In the genomic region with DNA sequence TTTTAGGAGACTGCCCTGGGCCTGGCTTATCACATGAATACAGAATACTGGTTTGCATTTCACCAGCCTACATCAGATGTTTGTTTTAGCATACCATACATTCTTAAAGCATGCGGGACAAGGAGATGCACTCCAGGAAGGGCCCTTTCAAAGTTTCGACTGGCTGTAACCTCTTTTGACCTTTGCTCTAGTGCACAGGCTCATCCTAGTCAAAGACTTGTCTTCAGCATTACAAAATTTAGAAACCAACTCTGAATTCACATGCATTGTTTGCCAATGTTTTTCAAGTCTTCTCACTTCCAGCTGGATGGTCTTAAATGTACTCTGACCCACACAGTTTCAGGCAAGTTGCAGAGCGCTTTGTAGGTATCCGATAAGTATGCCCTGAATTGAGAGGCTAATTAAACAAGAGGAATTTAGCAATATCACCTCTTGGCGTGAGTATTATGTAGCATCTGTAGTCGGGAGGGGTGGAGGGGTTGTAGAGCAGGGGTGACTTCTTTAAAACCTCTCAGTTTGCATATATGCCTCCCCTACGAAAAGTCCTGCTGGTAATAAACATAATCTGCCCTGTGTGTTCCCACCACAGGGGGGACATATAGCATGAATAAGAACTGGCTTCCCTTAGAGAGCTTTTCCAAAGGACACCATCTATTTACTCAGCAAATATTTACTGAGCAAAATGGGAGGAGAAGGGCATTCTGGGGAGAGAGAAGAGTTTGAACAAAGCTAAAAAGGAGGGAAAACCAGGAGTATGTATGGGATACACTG, we compare ENCODE assay signal across 9 cellular contexts. TPM values are rescaled to one million over a fixed set of nuclear protein-coding genes. Genes with fewer than 3 reads are reported as not detected.
A peak's percentile ranks its signal among the peaks of the same experiment; 100 is the strongest.
DNase-seq lines count a peak whose midpoint lies in the region; ATAC-seq and TF ChIP-seq lines count a peak whose summit lies in the region.
"Had no signal": no experiment of that assay in that cellular context is flagged by ENCODE, and none has a peak within 500 bp of the region (broad histone marks: within the 10 kb centered on the region; RNA-seq: fewer than 3 reads in every experiment).

No MANE protein-coding gene starts in this region.

- intact Hi-C loops in mucosa of descending colon (cut with DNase I, micrococcal nuclease): no loop called here

- TF ChIP-seq CTCF in mucosa of descending colon (IDR thresholded peaks at IDR 0.05): no peak

- in situ Hi-C loops in T47D (cut with HindIII; ENCODE audit: low pct_unique_long_range_greater_than_20kb, low sequenced_read_pairs): no loop called here

- ATAC-seq in mucosa of descending colon (peak; percentile 40), HG03039 (IDR thresholded peaks at IDR 0.05; ENCODE audit: unreplicated experiment) (no peak), GM19452 (IDR thresholded peaks at IDR 0.05; ENCODE audit: unreplicated experiment) (no peak)
- ATAC-seq in activated naive CD4-positive, alpha-beta T cell treated with anti-CD3 and anti-CD28 coated beads, Interleukin-2, amount 50 U/mL, for 72 hours: no peak

- DNase-seq in DMS114 treated with DMSO at 0.1 percent for 48 hours (lab: John Stamatoyannopoulos, UW; ENCODE audit: unreplicated experiment) (peak; percentile 44), NCI-H187 treated with DMSO at 0.1 percent for 48 hours (lab: John Stamatoyannopoulos, UW) (peak; percentile 54), T47D (ENCODE audit: low read depth in 1 of 2, low spot score in 1 of 2) (peak; percentile 38 to 85), mucosa of descending colon (no peak)
- no peak for DNase-seq in activated naive CD4-positive, alpha-beta T cell treated with anti-CD3 and anti-CD28 coated beads, Interleukin-2, amount 50 U/mL, for 72 hours (ENCODE audit: low spot score in 2 of 2)
- DNase-seq in stimulated activated CD4-positive, alpha-beta T cell treated with anti-CD3 and anti-CD28 coated beads, Interleukin-2, amount 100 ng/mL, for 24 hours: no peak
- DNase-seq: stimulated activated CD4-positive, alpha-beta T cell treated with anti-CD3 and anti-CD28 coated beads, Interleukin-1b, Interleukin-23, amount 100 ng/mL, for 48 hours had no signal

- no peaks in the 10 kb centered on the region for H3K36me3 Mint-ChIP-seq in activated naive CD4-positive, alpha-beta T cell treated with anti-CD3 and anti-CD28 coated beads, Interleukin-2, amount 50 U/mL, for 72 hours

- H3K4me1 ChIP-seq in mucosa of descending colon (ENCODE audit: low read depth): peaks cover 3% of the 10 kb centered on the region

- H3K27ac Mint-ChIP-seq in activated naive CD4-positive, alpha-beta T cell treated with anti-CD3 and anti-CD28 coated beads, Interleukin-2, amount 50 U/mL, for 72 hours: no peak overlapping the region

- no peak overlapping the region for H3K4me3 ChIP-seq in mucosa of descending colon

- H3K36me3 ChIP-seq in mucosa of descending colon (ENCODE audit: low read depth): no peaks in the 10 kb centered on the region

- H3K9me3 Mint-ChIP-seq in activated naive CD4-positive, alpha-beta T cell treated with anti-CD3 and anti-CD28 coated beads, Interleukin-2, amount 50 U/mL, for 72 hours: no peaks in the 10 kb centered on the region

- no peaks in the 10 kb centered on the region for H3K9me3 ChIP-seq in mucosa of descending colon

RNA-seq across cellular contexts. Expression of gene AHCYL1, which starts 24.4 kb away (rescaled TPM):
- 100 to 1,000 TPM in 1 of 3 donors, 10 to 100 TPM in 2; 87.5 to 116 (median 87.8) TPM for total RNA-seq in mucosa of descending colon
- 100 to 1,000 TPM in 1 of 2 donors, 10 to 100 TPM in 1; 78.8 to 112 TPM for total RNA-seq in activated naive CD4-positive, alpha-beta T cell treated with anti-CD3 and anti-CD28 coated beads, Interleukin-2, amount 50 U/mL, for 72 hours

RNA-seq across cellular contexts. Expression of gene CSF1, which starts 49.5 kb away (rescaled TPM):
- total RNA-seq in mucosa of descending colon: 10 to 100 TPM in 2 of 3 donors, 1 to 10 TPM in 1; 6.5 to 34.4 (median 19.9) TPM
- total RNA-seq in activated naive CD4-positive, alpha-beta T cell treated with anti-CD3 and anti-CD28 coated beads, Interleukin-2, amount 50 U/mL, for 72 hours: 10 to 100 TPM; 13.7 to 19.9 TPM

Comparison
In these comparisons a context has a peak if more than half of its experiments do, and no peak if none do; other contexts are left out.
1. DNase-seq: peak in DMS114 treated with DMSO at 0.1 percent for 48 hours (single experiment), NCI-H187 treated with DMSO at 0.1 percent for 48 hours (single experiment) and T47D (2 of 2); none in mucosa of descending colon (0 of 3), activated naive CD4-positive, alpha-beta T cell treated with anti-CD3 and anti-CD28 coated beads, Interleukin-2, amount 50 U/mL, for 72 hours (0 of 2) and stimulated activated CD4-positive, alpha-beta T cell treated with anti-CD3 and anti-CD28 coated beads, Interleukin-2, amount 100 ng/mL, for 24 hours (0 of 2).